ENCODE assay signal across 4 cellular contexts in the genomic region with DNA sequence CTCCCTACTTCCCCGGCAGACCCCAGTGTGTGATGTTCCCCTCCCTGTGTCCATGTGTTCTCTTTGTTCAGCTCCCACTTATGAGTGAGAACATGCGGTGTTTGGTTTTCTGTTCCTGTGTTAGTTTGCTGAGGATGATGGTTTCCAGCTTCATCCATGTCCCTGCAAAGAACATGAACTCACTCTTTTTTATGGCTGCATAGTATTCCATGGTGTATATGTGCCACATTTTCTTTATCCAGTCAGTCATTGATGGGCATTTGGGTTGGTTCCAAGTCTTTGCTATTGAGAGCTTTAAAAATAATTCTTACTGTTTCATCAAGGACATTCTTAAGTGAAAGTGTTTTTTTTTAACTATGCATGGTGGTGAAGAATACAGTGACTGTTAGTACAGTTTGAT.
A peak's percentile ranks its signal among the peaks of the same experiment; 100 is the strongest.
DNase-seq lines count a peak whose midpoint lies in the region; ATAC-seq, FAIRE-seq and TF ChIP-seq lines count a peak whose summit lies in the region.
"Not testable (repeated sequence)": the region's sequence is repeated elsewhere in the genome, so short reads cannot be mapped to it uniquely, and the experiment has no call there.

No MANE protein-coding gene starts in this region.

- not testable (repeated sequence) for H3K4me3 ChIP-seq in HEK293 (ENCODE audit: low read depth, low read length); K562; endothelial cell of umbilical vein (replicated peaks in 1 of 3; ENCODE audit: insufficient read depth in 1 of 3, low read depth in 1 of 3, low read length in 3 of 3); pancreas

- not testable (repeated sequence) for BruUV-seq in K562 (replicated peaks; lab: Mats Ljungman, UMichigan); endothelial cell of umbilical vein (replicated peaks; lab: Mats Ljungman, UMichigan)

- in situ Hi-C loops in K562 (cut with MboI): not testable (repeated sequence)

- not testable (repeated sequence) for H3K4me1 ChIP-seq in HEK293 (ENCODE audit: control insufficient read depth, insufficient read depth, low read length); K562 (replicated peaks in 1 of 2; ENCODE audit: control insufficient read depth in 2 of 2, insufficient read depth in 2 of 2, low read length in 2 of 2); endothelial cell of umbilical vein (ENCODE audit: control insufficient read depth, extremely low read depth, insufficient read depth, low read length); pancreas

- not testable (repeated sequence) for ATAC-seq in K562, pancreas

- H3K27me3 ChIP-seq in K562 (ENCODE audit: control insufficient read depth in 2 of 2, insufficient read depth in 2 of 2, low read length in 2 of 2); endothelial cell of umbilical vein (ENCODE audit: control insufficient read depth in 2 of 2, insufficient read depth in 2 of 2, low read length in 2 of 2); pancreas: not testable (repeated sequence)

- FAIRE-seq in K562 (lab: Jason Lieb, UNC): not testable (repeated sequence)
- FAIRE-seq in endothelial cell of umbilical vein (lab: Jason Lieb, UNC) (peak; percentile 50), pancreas (lab: Jason Lieb, UNC) (peak; percentile 13)

- H2AFZ ChIP-seq in K562 (ENCODE audit: low read depth, low read length); endothelial cell of umbilical vein (ENCODE audit: low read depth, low read length): not testable (repeated sequence)

- not testable (repeated sequence) for TF ChIP-seq EP300 in K562 (IDR thresholded peaks at IDR 0.05; ENCODE audit: low read length)

- dilution Hi-C loops in endothelial cell of umbilical vein (cut with MboI; ENCODE audit: extremely low pct_ligation_motif_present, low sequenced_read_pairs): not testable (repeated sequence)

- not testable (repeated sequence) for H3K9me3 ChIP-seq in HEK293 (ENCODE audit: control insufficient read depth, insufficient read depth, low read depth, low read length); K562 (replicated peaks; ENCODE audit: control insufficient read depth, insufficient read depth, low read depth, low read length); endothelial cell of umbilical vein (replicated peaks; ENCODE audit: control insufficient read depth, insufficient read depth, low read length); pancreas

- no CpG with 5 or more reads among the region's 2 CpGs for WGBS in K562 (ENCODE audit: insufficient coverage, low coverage, missing lambda C conversion rate)
- WGBS in pancreas, 2 donors: 85 to 94% methylated on average over 2 of the region's 2 CpGs

- CTCF ChIA-PET in HEK293 (lab: Yijun Ruan, JAX) (interaction anchor here (1.5 to 4.7 kb wide), 2 partner anchors 19 to 21 kb away, joined by 4 to 23 read pairs; no protein-coding TSS in a partner anchor), endothelial cell of umbilical vein (lab: Charles Lee) (interaction anchor here (2.7 kb wide), 1 partner anchor 19 kb away, joined by 11 read pairs; no protein-coding TSS in a partner anchor)
- CTCF ChIA-PET in K562 (lab: Yijun Ruan, JAX; ENCODE audit: low intra/inter-chr PET ratio): not testable (repeated sequence)

- H3K79me2 ChIP-seq in K562 (ENCODE audit: control insufficient read depth, insufficient read depth, low read length); endothelial cell of umbilical vein (ENCODE audit: control insufficient read depth, insufficient read depth, low read length): not testable (repeated sequence)

- H3K4me2 ChIP-seq in K562 (ENCODE audit: insufficient read depth, low read length); endothelial cell of umbilical vein (ENCODE audit: insufficient read depth, low read length): not testable (repeated sequence)

- not testable (repeated sequence) for H4K20me1 ChIP-seq in K562 (replicated peaks; ENCODE audit: control insufficient read depth, insufficient read depth, low read length); endothelial cell of umbilical vein (replicated peaks; ENCODE audit: control insufficient read depth, extremely low read depth, insufficient read depth, low read length)

- POLR2A ChIA-PET in HEK293 (lab: Yijun Ruan, JAX); K562 (lab: Yijun Ruan, JAX); endothelial cell of umbilical vein (lab: Charles Lee): not testable (repeated sequence)

- TF ChIP-seq CTCF in HEK293 (tag by site-specific recombination; IDR thresholded peaks at IDR 0.05); K562 (IDR thresholded peaks at IDR 0.05 in 2 of 3, conservative IDR thresholded peaks at IDR 0.05 in 1 of 3; ENCODE audit: insufficient read depth in 2 of 3, low read depth in 1 of 3, low read length in 3 of 3); endothelial cell of umbilical vein (IDR thresholded peaks at IDR 0.05; ENCODE audit: extremely low read depth in 1 of 2, insufficient read depth in 1 of 2, low read depth in 1 of 2, low read length in 2 of 2); pancreas (IDR thresholded peaks at IDR 0.05): not testable (repeated sequence)

- not testable (repeated sequence) for H3K27ac ChIP-seq in HEK293 (ENCODE audit: extremely low read depth, low read depth, low read length); K562 (ENCODE audit: extremely low read depth, low read depth, low read length); endothelial cell of umbilical vein (ENCODE audit: insufficient read depth, low read depth, low read length); pancreas

- TF ChIP-seq RAD21 in K562 (CRISPR knock-in tag; conservative IDR thresholded peaks at IDR 0.05 in 1 of 2, IDR thresholded peaks at IDR 0.05 in 1 of 2): not testable (repeated sequence)

- H3K9ac ChIP-seq in K562 (ENCODE audit: insufficient read depth in 1 of 2, low read depth in 2 of 2, low read length in 2 of 2); endothelial cell of umbilical vein (replicated peaks; ENCODE audit: extremely low read depth, insufficient read depth, low read length): not testable (repeated sequence)

- H3K9me1 ChIP-seq in K562 (ENCODE audit: control insufficient read depth, insufficient read depth, low read length); endothelial cell of umbilical vein (replicated peaks; ENCODE audit: control insufficient read depth, extremely low read depth, insufficient read depth, low read length): not testable (repeated sequence)

- not testable (repeated sequence) for DNase-seq in K562 (ENCODE audit: extremely low read depth in 1 of 4, low spot score in 3 of 4); endothelial cell of umbilical vein (ENCODE audit: low read depth, low spot score); pancreas

- peaks cover 20 to 62% of the 10 kb centered on the region in 2 experiments for H3K36me3 ChIP-seq in HEK293 (ENCODE audit: control insufficient read depth in 2 of 2, insufficient read depth in 1 of 2, low read length in 2 of 2)
- peaks cover 63% of the 10 kb centered on the region; the same call in 2 of the 3 replicates for H3K36me3 ChIP-seq in K562 (ENCODE audit: control insufficient read depth, insufficient read depth, low read length)
- H3K36me3 ChIP-seq in endothelial cell of umbilical vein (ENCODE audit: control insufficient read depth in 2 of 2, extremely low read depth in 1 of 2, insufficient read depth in 2 of 2, low read length in 2 of 2); pancreas: not testable (repeated sequence)

- TF ChIP-seq POLR2A in K562 (conservative IDR thresholded peaks at IDR 0.05); endothelial cell of umbilical vein (IDR thresholded peaks at IDR 0.05; ENCODE audit: low read depth, low read length): not testable (repeated sequence)

- intact Hi-C loops in K562 (cut with micrococcal nuclease): loop anchor here (10.0 kb wide), 1 partner anchor 55 kb away; no protein-coding TSS in a partner anchor
- intact Hi-C loops in endothelial cell of umbilical vein (cut with micrococcal nuclease); pancreas (cut with DNase I): not testable (repeated sequence)

TF ChIP-seq in HEK293, 187 proteins besides CTCF, POLR2A, EP300 and RAD21:
- TF ChIP-seq ZNF146 (tag by site-specific recombination; IDR thresholded peaks at IDR 0.05): peak; percentile 94

TF ChIP-seq in K562, 482 proteins besides CTCF, POLR2A, EP300 and RAD21:
- TF ChIP-seq ZNF146 (CRISPR knock-in tag; IDR thresholded peaks at IDR 0.05; ENCODE audit: unreplicated experiment): peak; percentile 41
